ENCODE assay signal across 22 cellular contexts in genomic region chr16:31043898-31044481, GRCh38.
"Had no signal": no experiment of that assay in that cellular context is flagged by ENCODE, and none has a peak within 500 bp of the region (broad histone marks: within the 10 kb centered on the region; RNA-seq: fewer than 3 reads in every experiment).

No MANE protein-coding gene starts in this region.

- H3K4me2 ChIP-seq: hepatocyte, smooth muscle cell had no signal

- H2AFZ ChIP-seq: hepatocyte had no signal

- H3K36me3 ChIP-seq: uterus had no signal

- H3K9me3 ChIP-seq: left lung, pancreas, prostate gland, sigmoid colon, tibial nerve, uterus had no signal

- FAIRE-seq: pancreas had no signal

- ATAC-seq: left lung; naive thymus-derived CD8-positive, alpha-beta T cell; pancreas; right cardiac atrium; stimulated activated memory B cell treated with anti-CD40 and anti-IgM and Interleukin-4, amounts not matched to agents 10 μg/mL and 1 μg/mL and 100 μg/mL, for 72 hours; stimulated activated naive CD8-positive, alpha-beta T cell treated with anti-CD3 and anti-CD28 coated beads, Interleukin-15, amount 100 ng/mL, for 72 hours had no signal

- DNase-seq: islet precursor cell; left lung; midbrain; naive thymus-derived CD8-positive, alpha-beta T cell; nucleus accumbens; pancreas; retina; right cardiac atrium; sigmoid colon; stimulated activated CD4-positive, alpha-beta T cell treated with anti-CD3 and anti-CD28 coated beads, Interleukin-1b, Interleukin-23, amount 100 ng/mL, for 48 hours; stimulated activated CD4-positive, alpha-beta T cell treated with anti-CD3 and anti-CD28 coated beads, Interleukin-2, amount 100 ng/mL, for 48 hours; stimulated activated CD4-positive, alpha-beta T cell treated with anti-CD3 and anti-CD28 coated beads, Interleukin-4, amount 100 ng/mL, for 4 hours; stimulated activated CD8-positive, alpha-beta memory T cell treated with anti-CD3 and anti-CD28 coated beads, Interleukin-4, amount 100 ng/mL, for 48 hours; stimulated activated naive CD4-positive, alpha-beta T cell treated with Interleukin-2 at 50 U/mL for 16 hours; stimulated activated naive CD8-positive, alpha-beta T cell treated with anti-CD3 and anti-CD28 coated beads, Interleukin-15, amount 100 ng/mL, for 72 hours; substantia nigra; uterus had no signal

- H3K27me3 ChIP-seq: hepatocyte, left lung, pancreas, sigmoid colon, tibial nerve, uterus had no signal

- H3K79me2 ChIP-seq: hepatocyte had no signal

- H3K27ac ChIP-seq: hepatocyte, left lung, pancreas, prostate gland, sigmoid colon, tibial nerve, uterus had no signal

- H3K4me3 ChIP-seq: hepatocyte, left lung, pancreas, prostate gland, sigmoid colon, smooth muscle cell, tibial nerve, uterus had no signal

- H3K4me1 ChIP-seq: left lung, pancreas, prostate gland, tibial nerve, uterus had no signal
